23 cellular contexts compared by ENCODE assay signal in the genomic region with DNA sequence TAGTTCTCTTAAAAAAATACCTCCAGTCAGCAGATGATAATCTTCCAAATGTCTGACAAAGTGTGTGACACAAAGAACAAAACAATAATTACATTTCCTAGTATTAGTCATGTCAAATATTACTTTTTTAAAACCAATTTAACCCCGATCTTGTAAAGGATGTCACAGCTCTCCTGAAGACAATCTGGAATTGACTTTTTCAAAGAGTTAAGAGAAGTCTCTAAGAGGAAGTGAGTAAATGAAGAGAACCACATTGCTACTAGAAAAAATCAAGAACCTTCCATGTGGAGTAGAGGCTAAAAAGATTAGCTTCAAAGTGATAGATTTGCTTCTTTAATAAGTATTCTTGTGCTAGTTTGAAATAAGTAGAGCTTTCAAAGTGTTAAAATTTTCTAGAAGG.
"Had no signal": no experiment of that assay in that cellular context is flagged by ENCODE, and none has a peak within 500 bp of the region (broad histone marks: within the 10 kb centered on the region; RNA-seq: fewer than 3 reads in every experiment).

No MANE protein-coding gene starts in this region.

- ATAC-seq: activated naive CD8-positive, alpha-beta T cell treated with anti-CD3 and anti-CD28 coated beads, Interleukin-2, amount 50 U/mL, for 24 hours; left colon; natural killer cell; sciatic nerve had no signal

- H3K4me3 Mint-ChIP-seq: activated naive CD4-positive, alpha-beta T cell treated with anti-CD3 and anti-CD28 coated beads, Interleukin-2, amount 10 ng/mL, durations not matched to agents 7 days and 5 days; activated naive CD8-positive, alpha-beta T cell treated with anti-CD3 and anti-CD28 coated beads, Interleukin-2, amount 50 U/mL, for 24 hours; central memory CD8-positive, alpha-beta T cell; natural killer cell; type B pancreatic cell had no signal

- H3K27ac Mint-ChIP-seq: activated naive CD4-positive, alpha-beta T cell treated with anti-CD3 and anti-CD28 coated beads, Interleukin-2, amount 10 ng/mL, durations not matched to agents 7 days and 5 days; activated naive CD8-positive, alpha-beta T cell treated with anti-CD3 and anti-CD28 coated beads, Interleukin-2, amount 50 U/mL, for 24 hours; natural killer cell; type B pancreatic cell had no signal

- H3K27ac ChIP-seq: brain microvascular endothelial cell, colonic mucosa, neutrophil, parathyroid adenoma, stomach, testis, WERI-Rb-1 had no signal

- DNase-seq: activated CD4-positive, alpha-beta T cell treated with anti-CD3 and anti-CD28 coated beads for 1 hour; activated CD8-positive, alpha-beta memory T cell treated with anti-CD3 and anti-CD28 coated beads for 24 hours; activated CD8-positive, alpha-beta memory T cell treated with anti-CD3 and anti-CD28 coated beads, Interleukin-2, amount 50 U/mL, for 48 hours; activated effector memory CD4-positive, alpha-beta T cell treated with Interleukin-2 at 50 U/mL for 16 hours; activated naive CD4-positive, alpha-beta T cell treated with anti-CD3 and anti-CD28 coated beads, Interleukin-2, amount 10 ng/mL, durations not matched to agents 7 days and 5 days; activated naive CD8-positive, alpha-beta T cell treated with anti-CD3 and anti-CD28 coated beads, Interleukin-2, amount 50 U/mL, for 24 hours; activated T-cell treated with anti-CD3 and anti-CD28 coated beads, Interleukin-2, amount 50 U/mL, for 48 hours; aorta; brain microvascular endothelial cell; colonic mucosa; hypothalamus; islet precursor cell; left colon; natural killer cell; stimulated activated CD4-positive, alpha-beta T cell treated with anti-CD3 and anti-CD28 coated beads, Interleukin-4, amount 100 ng/mL, for 1 hour; stomach; testis; WERI-Rb-1 had no signal

- H3K4me1 Mint-ChIP-seq: activated naive CD4-positive, alpha-beta T cell treated with anti-CD3 and anti-CD28 coated beads, Interleukin-2, amount 10 ng/mL, durations not matched to agents 7 days and 5 days; activated naive CD8-positive, alpha-beta T cell treated with anti-CD3 and anti-CD28 coated beads, Interleukin-2, amount 50 U/mL, for 24 hours; central memory CD8-positive, alpha-beta T cell; natural killer cell had no signal

- H3K27me3 Mint-ChIP-seq: activated naive CD4-positive, alpha-beta T cell treated with anti-CD3 and anti-CD28 coated beads, Interleukin-2, amount 10 ng/mL, durations not matched to agents 7 days and 5 days; type B pancreatic cell had no signal

- H3K36me3 Mint-ChIP-seq: activated naive CD4-positive, alpha-beta T cell treated with anti-CD3 and anti-CD28 coated beads, Interleukin-2, amount 10 ng/mL, durations not matched to agents 7 days and 5 days; natural killer cell had no signal

- H3K9me3 ChIP-seq: colonic mucosa, neutrophil, testis had no signal
